In genomic region chrY:4483693-4484092, GRCh38 we compare ENCODE assay signal across 21 cellular contexts.
A peak's percentile ranks its signal among the peaks of the same experiment; 100 is the strongest.
DNase-seq lines count a peak whose midpoint lies in the region; ATAC-seq and TF ChIP-seq lines count a peak whose summit lies in the region.
"Had no signal": no experiment of that assay in that cellular context is flagged by ENCODE, and none has a peak within 500 bp of the region (broad histone marks: within the 10 kb centered on the region; RNA-seq: fewer than 3 reads in every experiment).

No MANE protein-coding gene starts in this region.

- H3K4me3 ChIP-seq in choroid plexus epithelial cell (ENCODE audit: low read depth, low read length) = no peak overlapping the region
- no peak overlapping the region for H3K4me3 ChIP-seq in mesenchymal stem cell (ENCODE audit: insufficient read depth in 1 of 2, low read depth in 1 of 2, low read length in 2 of 2)
- H3K4me3 ChIP-seq in mammary epithelial cell (replicated peaks in 1 of 3; ENCODE audit: insufficient read depth in 1 of 3, low read depth in 2 of 3, low read length in 3 of 3) = no peak overlapping the region
- H3K4me3 ChIP-seq: transverse colon had no signal

- H2BK5ac ChIP-seq in mesenchymal stem cell (ENCODE audit: low read depth, low read length, poor library complexity, severe bottlenecking) = no peak overlapping the region

- no peaks in the 10 kb centered on the region for H3K79me2 ChIP-seq in mammary epithelial cell (ENCODE audit: insufficient read depth, low read length)

- H2BK12ac ChIP-seq in mesenchymal stem cell (ENCODE audit: low read length in 2 of 2) = no peak overlapping the region

- ATAC-seq in GM21528 (IDR thresholded peaks at IDR 0.05; ENCODE audit: low FRiP score, unreplicated experiment) = no peak
- ATAC-seq: activated CD4-positive, CD25-positive, alpha-beta regulatory T cell treated with anti-CD3 and anti-CD28 coated beads, Interleukin-2, amount 50 U/mL, for 24 hours; naive thymus-derived CD8-positive, alpha-beta T cell; right cardiac atrium; T-cell had no signal

- WGBS in mesenchymal stem cell = no CpG with 5 or more reads among the region's 1 CpG
- WGBS in mammary epithelial cell (ENCODE audit: low coverage, missing lambda C conversion rate) = no CpG with 5 or more reads among the region's 1 CpG

- no peaks in the 10 kb centered on the region for H3K27me3 ChIP-seq in mesenchymal stem cell (ENCODE audit: control insufficient read depth in 1 of 2, insufficient read depth in 1 of 2, low read length in 2 of 2)
- H3K27me3 ChIP-seq in mammary epithelial cell (ENCODE audit: insufficient read depth, low read length) = no peaks in the 10 kb centered on the region
- H3K27me3 ChIP-seq: transverse colon had no signal

- in situ Hi-C loops in mammary epithelial cell (cut with MboI; ENCODE audit: low sequenced_read_pairs in 2 of 2) = no loop called here

- no peak overlapping the region for H2AFZ ChIP-seq in mesenchymal stem cell (ENCODE audit: low read depth, low read length)
- H2AFZ ChIP-seq in mammary epithelial cell (ENCODE audit: low read depth, low read length) = no peak overlapping the region

- H4K91ac ChIP-seq in mesenchymal stem cell (ENCODE audit: low read length) = no peak overlapping the region

- H3K79me1 ChIP-seq in mesenchymal stem cell (replicated peaks; ENCODE audit: low read length, poor library complexity, severe bottlenecking) = no peaks in the 10 kb centered on the region

- H3K9me3 ChIP-seq in mesenchymal stem cell (ENCODE audit: control insufficient read depth, low read length) (no peaks in the 10 kb centered on the region), mammary epithelial cell (replicated peaks; ENCODE audit: insufficient read depth, low read length) (no peaks in the 10 kb centered on the region)
- H3K9me3 ChIP-seq: transverse colon had no signal

- intact Hi-C loops in mammary epithelial cell (cut with micrococcal nuclease) = no loop called here

- DNase-seq in ELR (ENCODE audit: low read depth) = peak; percentile 0
- peak; percentile 3 for DNase-seq in choroid plexus epithelial cell (ENCODE audit: low read depth)
- DNase-seq in mesenchymal stem cell = peak; percentile 1
- no peak for DNase-seq in anterior cingulate cortex (lab: John Stamatoyannopoulos, UW)
- no peak for DNase-seq in NCI-H748 (lab: John Stamatoyannopoulos, UW; ENCODE audit: unreplicated experiment)
- DNase-seq in mammary epithelial cell = no peak
- DNase-seq: activated naive CD4-positive, alpha-beta T cell treated with anti-CD3 and anti-CD28 coated beads, Interleukin-2, amount 50 U/mL, for 16 hours; CD4-positive, alpha-beta memory T cell; effector CD8-positive, alpha-beta T cell; GF-D8; GOT3; naive thymus-derived CD8-positive, alpha-beta T cell; NCI-H1417; NCI-H524 treated with DMSO at 0.1 percent for 48 hours; right cardiac atrium; stimulated activated CD4-positive, alpha-beta T cell treated with anti-CD3 and anti-CD28 coated beads, Interleukin-2, amount 100 ng/mL, for 48 hours; T-cell; transverse colon had no signal

- H2AK5ac ChIP-seq in mesenchymal stem cell (ENCODE audit: low read length, severe bottlenecking) = no peak overlapping the region

- H3K4me1 ChIP-seq in mesenchymal stem cell (ENCODE audit: control insufficient read depth, insufficient read depth, low read depth, low read length) = no peaks in the 10 kb centered on the region
- no peaks in the 10 kb centered on the region for H3K4me1 ChIP-seq in mammary epithelial cell (ENCODE audit: insufficient read depth, low read length)
- H3K4me1 ChIP-seq: transverse colon had no signal

- H3K27ac ChIP-seq in mesenchymal stem cell (ENCODE audit: low read length, poor library complexity, severe bottlenecking) (no peak overlapping the region), mammary epithelial cell (ENCODE audit: insufficient read depth, low read depth, low read length) (no peak overlapping the region)
- H3K27ac ChIP-seq: transverse colon had no signal

- H3K23ac ChIP-seq in mesenchymal stem cell (ENCODE audit: low read length in 2 of 2) = no peak overlapping the region

- dilution Hi-C loops in mammary epithelial cell (cut with HindIII; ENCODE audit: low sequenced_read_pairs) = no loop called here

- H4K20me1 ChIP-seq in mammary epithelial cell (ENCODE audit: insufficient read depth, low read length) = no peaks in the 10 kb centered on the region

- TF ChIP-seq CTCF in LNCAP (IDR thresholded peaks at IDR 0.05) (peak; percentile 43; the same call in 1 of the 2 replicates), choroid plexus epithelial cell (conservative IDR thresholded peaks at IDR 0.05; ENCODE audit: low read depth, low read length) (no peak), mammary epithelial cell (conservative IDR thresholded peaks at IDR 0.05 in 1 of 2, IDR thresholded peaks at IDR 0.05 in 1 of 2; ENCODE audit: extremely low read depth in 1 of 2, insufficient read depth in 1 of 2, low read depth in 1 of 2, low read length in 2 of 2) (no peak)

- H3K18ac ChIP-seq in mesenchymal stem cell (ENCODE audit: low read depth in 1 of 2, low read length in 2 of 2) = no peak overlapping the region

- CTCF ChIA-PET in mammary epithelial cell (lab: Charles Lee; ENCODE audit: low non-redundant PET) = no interaction called here

- H3K4me2 ChIP-seq in mesenchymal stem cell (ENCODE audit: low read length, poor library complexity, severe bottlenecking) (no peak overlapping the region), mammary epithelial cell (ENCODE audit: insufficient read depth, low read depth, low read length) (no peak overlapping the region)

- BruUV-seq in mammary epithelial cell (replicated peaks; lab: Mats Ljungman, UMichigan) = no TSS peak

- no peak overlapping the region for H3K9ac ChIP-seq in mesenchymal stem cell (ENCODE audit: low read length)
- no peak overlapping the region for H3K9ac ChIP-seq in mammary epithelial cell (ENCODE audit: insufficient read depth, low read length)

- no peaks in the 10 kb centered on the region for H3K36me3 ChIP-seq in mesenchymal stem cell (ENCODE audit: control insufficient read depth in 1 of 2, insufficient read depth in 2 of 2, low read depth in 1 of 2, low read length in 2 of 2)
- no peaks in the 10 kb centered on the region for H3K36me3 ChIP-seq in mammary epithelial cell (ENCODE audit: insufficient read depth, low read length)
- H3K36me3 ChIP-seq: transverse colon had no signal

- no peak overlapping the region for H3K14ac ChIP-seq in mesenchymal stem cell (ENCODE audit: low read length in 2 of 2)

- no peak overlapping the region for H2BK15ac ChIP-seq in mesenchymal stem cell (ENCODE audit: low read depth, poor library complexity, severe bottlenecking)

- H4K8ac ChIP-seq in mesenchymal stem cell (ENCODE audit: low read length) = no peak overlapping the region

- no peak overlapping the region for H2BK120ac ChIP-seq in mesenchymal stem cell (ENCODE audit: low read depth, low read length)

- H3K4ac ChIP-seq in mesenchymal stem cell (ENCODE audit: low read depth in 1 of 2, low read length in 2 of 2) = no peak overlapping the region

Comparison
In these comparisons a context has a peak if more than half of its experiments do, and no peak if none do; other contexts are left out.
1. DNase-seq: peak in ELR (single experiment), choroid plexus epithelial cell (single experiment) and mesenchymal stem cell (single experiment); none in anterior cingulate cortex (0 of 58), NCI-H748 (single experiment) and mammary epithelial cell (single experiment).